Comparison of ENCODE assay signal across 28 cellular contexts in genomic region chr20:3051385-3052019, GRCh38. TPM values are rescaled to one million over a fixed set of nuclear protein-coding genes. Genes with fewer than 3 reads are reported as not detected.
DNase-seq lines count a peak whose midpoint lies in the region; ATAC-seq and TF ChIP-seq lines count a peak whose summit lies in the region.
"Had no signal": no experiment of that assay in that cellular context is flagged by ENCODE, and none has a peak within 500 bp of the region (broad histone marks: within the 10 kb centered on the region; RNA-seq: fewer than 3 reads in every experiment).

No MANE protein-coding gene starts in this region.

- peak overlapping the region; percentile 23 for H3K27ac Mint-ChIP-seq in activated CD4-positive, alpha-beta memory T cell treated with anti-CD3 and anti-CD28 coated beads for 36 hours
- H3K27ac Mint-ChIP-seq in activated CD4-positive, alpha-beta memory T cell treated with anti-CD3 and anti-CD28 coated beads, Interleukin-2, amount 10 ng/mL, durations not matched to agents 7 days and 5 days: no peak overlapping the region
- peak overlapping the region in 5 of 10 donors; percentile 18 to 82 (median 37) for H3K27ac Mint-ChIP-seq in naive thymus-derived CD8-positive, alpha-beta T cell
- H3K27ac Mint-ChIP-seq: activated CD4-positive, alpha-beta T cell treated with anti-CD3 and anti-CD28 coated beads, Interleukin-2, amount 10 ng/mL, durations not matched to agents 24 days and 14 days had no signal

- H3K36me3 Mint-ChIP-seq in activated CD4-positive, alpha-beta memory T cell treated with anti-CD3 and anti-CD28 coated beads for 36 hours: peaks cover 33% of the 10 kb centered on the region
- H3K36me3 Mint-ChIP-seq in activated CD4-positive, alpha-beta memory T cell treated with anti-CD3 and anti-CD28 coated beads, Interleukin-2, amount 10 ng/mL, durations not matched to agents 7 days and 5 days (ENCODE audit: low read depth): peaks cover 32% of the 10 kb centered on the region
- peaks cover 0 to 15% (median 4%) of the 10 kb centered on the region in 3 donors for H3K36me3 Mint-ChIP-seq in naive thymus-derived CD8-positive, alpha-beta T cell

- H3K36me3 ChIP-seq in effector memory CD4-positive, alpha-beta T cell (ENCODE audit: control insufficient read depth, insufficient read depth, low read length): peaks cover 19% of the 10 kb centered on the region
- H3K36me3 ChIP-seq: breast epithelium had no signal

- CTCF ChIA-PET in activated CD4-positive, alpha-beta memory T cell treated with anti-CD3 and anti-CD28 coated beads for 36 hours (lab: Charles Lee): interaction anchor here (1.1 kb wide), 1 partner anchor 265 kb away, joined by 3 read pairs; no protein-coding TSS in a partner anchor
- CTCF ChIA-PET in activated CD4-positive, alpha-beta memory T cell treated with anti-CD3 and anti-CD28 coated beads, Interleukin-2, amount 10 ng/mL, durations not matched to agents 7 days and 5 days (lab: Charles Lee): interaction anchor here (1.7 to 3.2 kb wide), 3 partner anchors 65 to 265 kb away, joined by 5 to 25 read pairs (median 16); no protein-coding TSS in a partner anchor

- no peaks in the 10 kb centered on the region for H3K27me3 Mint-ChIP-seq in activated CD4-positive, alpha-beta memory T cell treated with anti-CD3 and anti-CD28 coated beads for 36 hours
- H3K27me3 Mint-ChIP-seq in activated CD4-positive, alpha-beta memory T cell treated with anti-CD3 and anti-CD28 coated beads, Interleukin-2, amount 10 ng/mL, durations not matched to agents 7 days and 5 days: no peaks in the 10 kb centered on the region
- H3K27me3 Mint-ChIP-seq in naive thymus-derived CD8-positive, alpha-beta T cell: no peaks in the 10 kb centered on the region
- H3K27me3 Mint-ChIP-seq: activated CD4-positive, alpha-beta T cell treated with anti-CD3 and anti-CD28 coated beads, Interleukin-2, amount 10 ng/mL, durations not matched to agents 24 days and 14 days had no signal

- peaks cover 29% of the 10 kb centered on the region for H3K4me1 Mint-ChIP-seq in activated CD4-positive, alpha-beta memory T cell treated with anti-CD3 and anti-CD28 coated beads for 36 hours (ENCODE audit: low read depth)
- peaks cover 20% of the 10 kb centered on the region for H3K4me1 Mint-ChIP-seq in activated CD4-positive, alpha-beta memory T cell treated with anti-CD3 and anti-CD28 coated beads, Interleukin-2, amount 10 ng/mL, durations not matched to agents 7 days and 5 days
- H3K4me1 Mint-ChIP-seq in naive thymus-derived CD8-positive, alpha-beta T cell: peaks cover 11 to 25% (median 16%) of the 10 kb centered on the region in 4 donors

- no peaks in the 10 kb centered on the region for H3K9me3 ChIP-seq in effector memory CD4-positive, alpha-beta T cell (ENCODE audit: control insufficient read depth, low read length)
- H3K9me3 ChIP-seq: breast epithelium, testis, vagina had no signal

- TF ChIP-seq CTCF in GM12873 (IDR thresholded peaks at IDR 0.05; ENCODE audit: insufficient read depth, low read depth, low read length, missing control alignments): peak; percentile 5

- POLR2A ChIA-PET in activated CD4-positive, alpha-beta memory T cell treated with anti-CD3 and anti-CD28 coated beads for 36 hours (lab: Charles Lee): interaction anchor here (0.5 to 1.1 kb wide), 2 partner anchors 12 to 41 kb away, joined by 3 read pairs; no protein-coding TSS in a partner anchor
- POLR2A ChIA-PET in activated CD4-positive, alpha-beta memory T cell treated with anti-CD3 and anti-CD28 coated beads, Interleukin-2, amount 10 ng/mL, durations not matched to agents 7 days and 5 days (lab: Charles Lee): interaction anchor here (1.0 kb wide), 1 partner anchor 26 kb away, joined by 3 read pairs; no protein-coding TSS in a partner anchor
- POLR2A ChIA-PET in naive thymus-derived CD8-positive, alpha-beta T cell (lab: Charles Lee): interaction anchor here (1.0 kb wide), 1 partner anchor 55 kb away, joined by 3 read pairs; no protein-coding TSS in a partner anchor

- no peak for DNase-seq in activated CD4-positive, alpha-beta memory T cell treated with anti-CD3 and anti-CD28 coated beads for 36 hours
- no peak for DNase-seq in activated CD4-positive, alpha-beta memory T cell treated with anti-CD3 and anti-CD28 coated beads, Interleukin-2, amount 10 ng/mL, durations not matched to agents 7 days and 5 days
- peak; percentile 74 for DNase-seq in RPMI8226
- DNase-seq in naive thymus-derived CD8-positive, alpha-beta T cell: no peak
- no peak for DNase-seq in Right ventricle myocardium superior
- DNase-seq in effector memory CD4-positive, alpha-beta T cell: no peak
- DNase-seq: activated CD4-positive, alpha-beta T cell treated with anti-CD3 and anti-CD28 coated beads, Interleukin-2, amount 10 ng/mL, durations not matched to agents 24 days and 14 days; C1 segment of cervical spinal cord; GF-D8; kidney glomerular epithelial cell; mammary epithelial cell; NCI-H1694; NCI-H2227 treated with DMSO at 0.1 percent for 48 hours; nucleus accumbens; SIG-M5; T-helper 1 cell; testis had no signal

- intact Hi-C loops in activated CD4-positive, alpha-beta memory T cell treated with anti-CD3 and anti-CD28 coated beads for 36 hours (cut with micrococcal nuclease): no loop called here
- intact Hi-C loops in Right ventricle myocardium superior (cut with DNase I): loop anchor here (5.0 kb wide), 1 partner anchor 66 kb away; no protein-coding TSS in a partner anchor

- H3K4me1 ChIP-seq in effector memory CD4-positive, alpha-beta T cell (ENCODE audit: control insufficient read depth, insufficient read depth, low read length, poor library complexity, severe bottlenecking): peaks cover 3% of the 10 kb centered on the region
- H3K4me1 ChIP-seq: testis had no signal

- peak; percentile 39 to 68 for ATAC-seq in naive thymus-derived CD8-positive, alpha-beta T cell
- ATAC-seq in HG03520 (IDR thresholded peaks at IDR 0.05; ENCODE audit: unreplicated experiment): no peak
- no peak for ATAC-seq in Right ventricle myocardium superior (ENCODE audit: poor library complexity)

- no peak overlapping the region for H3K4me3 Mint-ChIP-seq in activated CD4-positive, alpha-beta memory T cell treated with anti-CD3 and anti-CD28 coated beads for 36 hours
- H3K4me3 Mint-ChIP-seq in activated CD4-positive, alpha-beta memory T cell treated with anti-CD3 and anti-CD28 coated beads, Interleukin-2, amount 10 ng/mL, durations not matched to agents 7 days and 5 days: no peak overlapping the region
- H3K4me3 Mint-ChIP-seq in naive thymus-derived CD8-positive, alpha-beta T cell: no peak overlapping the region
- H3K4me3 Mint-ChIP-seq: activated CD4-positive, alpha-beta T cell treated with anti-CD3 and anti-CD28 coated beads, Interleukin-2, amount 10 ng/mL, durations not matched to agents 24 days and 14 days had no signal

- H3K4me3 ChIP-seq in effector memory CD4-positive, alpha-beta T cell (ENCODE audit: insufficient read depth, low read depth, low read length, poor library complexity, severe bottlenecking): no peak overlapping the region
- H3K4me3 ChIP-seq: breast epithelium, coronary artery, testis, vagina had no signal

- H3K27me3 ChIP-seq in effector memory CD4-positive, alpha-beta T cell (replicated peaks; ENCODE audit: control insufficient read depth, insufficient read depth, low read length, poor library complexity, severe bottlenecking): no peaks in the 10 kb centered on the region
- H3K27me3 ChIP-seq: breast epithelium, testis, vagina had no signal

- H3K27ac ChIP-seq in effector memory CD4-positive, alpha-beta T cell (ENCODE audit: insufficient read depth, low read length, poor library complexity, severe bottlenecking): no peak overlapping the region
- H3K27ac ChIP-seq: breast epithelium, coronary artery, testis, vagina had no signal

- no peaks in the 10 kb centered on the region for H3K9me3 Mint-ChIP-seq in activated CD4-positive, alpha-beta memory T cell treated with anti-CD3 and anti-CD28 coated beads for 36 hours
- no peaks in the 10 kb centered on the region for H3K9me3 Mint-ChIP-seq in activated CD4-positive, alpha-beta memory T cell treated with anti-CD3 and anti-CD28 coated beads, Interleukin-2, amount 10 ng/mL, durations not matched to agents 7 days and 5 days
- H3K9me3 Mint-ChIP-seq in naive thymus-derived CD8-positive, alpha-beta T cell: no peaks in the 10 kb centered on the region
- H3K9me3 Mint-ChIP-seq: activated CD4-positive, alpha-beta T cell treated with anti-CD3 and anti-CD28 coated beads, Interleukin-2, amount 10 ng/mL, durations not matched to agents 24 days and 14 days had no signal

RNA-seq across cellular contexts. Expression of gene MRPS26, which starts 5.7 kb away (rescaled TPM):
- 100 to 1,000 TPM; 155 to 158 TPM for total RNA-seq in activated CD4-positive, alpha-beta memory T cell treated with anti-CD3 and anti-CD28 coated beads for 36 hours
- total RNA-seq in activated CD4-positive, alpha-beta memory T cell treated with anti-CD3 and anti-CD28 coated beads, Interleukin-2, amount 10 ng/mL, durations not matched to agents 7 days and 5 days: 10 to 100 TPM; 33.7 to 35.3 TPM
- 10 to 100 TPM; 27.6 to 28.4 TPM for total RNA-seq in naive thymus-derived CD8-positive, alpha-beta T cell
- 10 to 100 TPM; 59.2 to 81.8 (median 75.6) TPM for polyA plus RNA-seq in naive thymus-derived CD8-positive, alpha-beta T cell
- total RNA-seq in Right ventricle myocardium superior: 49.9 TPM

RNA-seq across cellular contexts. Expression of gene GNRH2, which starts 8.1 kb away (rescaled TPM):
- total RNA-seq in activated CD4-positive, alpha-beta memory T cell treated with anti-CD3 and anti-CD28 coated beads for 36 hours: 10 to 100 TPM; 17.3 to 24.0 TPM
- 1 to 10 TPM; 2.3 to 3.0 TPM for total RNA-seq in activated CD4-positive, alpha-beta memory T cell treated with anti-CD3 and anti-CD28 coated beads, Interleukin-2, amount 10 ng/mL, durations not matched to agents 7 days and 5 days
- 1 to 10 TPM; 1.5 to 1.9 TPM for total RNA-seq in naive thymus-derived CD8-positive, alpha-beta T cell
- not detected for polyA plus RNA-seq in naive thymus-derived CD8-positive, alpha-beta T cell
- total RNA-seq in Right ventricle myocardium superior: not detected
- total RNA-seq: breast epithelium, fibroblast of lung, glomerular endothelial cell, pulmonary artery endothelial cell, skeletal muscle tissue, testis, vagina had no signal
- polyA plus RNA-seq: AG04450, fibroblast of lung, mammary epithelial cell had no signal

RNA-seq across cellular contexts. Expression of gene OXT, which starts 19.9 kb away (rescaled TPM):
- total RNA-seq in activated CD4-positive, alpha-beta memory T cell treated with anti-CD3 and anti-CD28 coated beads for 36 hours: 1 to 10 TPM in 1 of 2 experiments, not detected in 1; 1.0 TPM
- total RNA-seq in activated CD4-positive, alpha-beta memory T cell treated with anti-CD3 and anti-CD28 coated beads, Interleukin-2, amount 10 ng/mL, durations not matched to agents 7 days and 5 days: not detected
- 1 to 10 TPM; 2.2 to 2.6 TPM for total RNA-seq in naive thymus-derived CD8-positive, alpha-beta T cell
- polyA plus RNA-seq in naive thymus-derived CD8-positive, alpha-beta T cell: 1 to 10 TPM in 1 of 3 donors, under 1 TPM in 2; 0.53 to 2.2 (median 0.91) TPM
- total RNA-seq in Right ventricle myocardium superior: not detected
- total RNA-seq: activated CD4-positive, alpha-beta T cell treated with anti-CD3 and anti-CD28 coated beads, Interleukin-2, amount 10 ng/mL, durations not matched to agents 24 days and 14 days; fibroblast of lung; glomerular endothelial cell; mammary epithelial cell; OCI-LY7; pulmonary artery endothelial cell; skeletal muscle tissue; vagina had no signal
- polyA plus RNA-seq: AG04450, fibroblast of lung, mammary epithelial cell had no signal

RNA-seq across cellular contexts. Expression of gene AVP, which starts 33.0 kb away (rescaled TPM):
- not detected for total RNA-seq in activated CD4-positive, alpha-beta memory T cell treated with anti-CD3 and anti-CD28 coated beads for 36 hours
- not detected for total RNA-seq in activated CD4-positive, alpha-beta memory T cell treated with anti-CD3 and anti-CD28 coated beads, Interleukin-2, amount 10 ng/mL, durations not matched to agents 7 days and 5 days
- not detected for total RNA-seq in naive thymus-derived CD8-positive, alpha-beta T cell
- not detected for polyA plus RNA-seq in naive thymus-derived CD8-positive, alpha-beta T cell
- total RNA-seq in Right ventricle myocardium superior: 0.51 TPM
- total RNA-seq: activated CD4-positive, alpha-beta T cell treated with anti-CD3 and anti-CD28 coated beads, Interleukin-2, amount 10 ng/mL, durations not matched to agents 24 days and 14 days; breast epithelium; fibroblast of lung; glomerular endothelial cell; mammary epithelial cell; OCI-LY7; pulmonary artery endothelial cell; skeletal muscle tissue; vagina had no signal
- polyA plus RNA-seq: AG04450, fibroblast of lung, mammary epithelial cell had no signal

Comparison
In these comparisons a context has a peak if more than half of its experiments do, and no peak if none do; other contexts are left out.
1. RNA of gene GNRH2, which starts 8.1 kb away (total RNA-seq): 17.3 to 24.0 TPM in activated CD4-positive, alpha-beta memory T cell treated with anti-CD3 and anti-CD28 coated beads for 36 hours; 2.3 to 3.0 TPM in activated CD4-positive, alpha-beta memory T cell treated with anti-CD3 and anti-CD28 coated beads, Interleukin-2, amount 10 ng/mL, durations not matched to agents 7 days and 5 days, 1.5 to 1.9 TPM in naive thymus-derived CD8-positive, alpha-beta T cell and not detected in Right ventricle myocardium superior (single experiment); every median in the first group is over 4 times any median in the second.
2. ATAC-seq: peak in naive thymus-derived CD8-positive, alpha-beta T cell (2 of 2); none in HG03520 (single experiment) and Right ventricle myocardium superior (single experiment).